8 cellular contexts compared by ENCODE assay signal in genomic region chr2:128807317-128807716, GRCh38.
"Had no signal": no experiment of that assay in that cellular context is flagged by ENCODE, and none has a peak within 500 bp of the region (broad histone marks: within the 10 kb centered on the region; RNA-seq: fewer than 3 reads in every experiment).

No MANE protein-coding gene starts in this region.

- DNase-seq: GDM1, GF-D8 had no signal

- FAIRE-seq: G401.6, GM12878, GM12891, GM12892, GM18507, GM19239 had no signal

- ATAC-seq: GM12878 had no signal

- H3K4me3 ChIP-seq: GM12878 had no signal
